In the genomic region with DNA sequence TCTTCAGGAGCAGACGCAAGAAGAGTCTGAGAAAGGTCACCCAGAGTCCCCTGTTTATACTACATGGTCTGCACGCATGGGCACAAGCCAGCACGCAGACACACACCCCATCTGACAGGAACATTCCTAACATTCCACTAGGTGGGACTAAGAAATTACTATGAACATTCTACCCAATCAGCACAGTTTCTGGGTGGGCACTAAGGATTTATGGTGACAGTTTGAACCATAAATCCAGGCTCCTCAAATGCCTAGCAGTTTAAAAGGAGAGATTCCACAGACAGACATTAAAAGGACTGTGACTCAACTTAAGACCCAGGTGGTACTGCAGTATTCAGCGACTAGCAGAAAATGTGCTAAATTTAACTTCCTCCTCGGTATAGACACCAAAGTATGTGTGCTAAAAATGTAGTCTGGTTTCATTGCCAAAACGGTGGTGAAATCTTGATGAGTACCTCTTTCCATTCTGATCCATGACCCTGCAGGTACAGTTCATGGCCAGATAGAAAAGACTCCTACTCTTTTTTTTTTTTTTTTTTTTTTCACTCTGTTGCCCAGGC, we compare ENCODE assay signal across 9 cellular contexts. TPM values are rescaled to one million over a fixed set of nuclear protein-coding genes. Genes with fewer than 3 reads are reported as not detected.
DNase-seq lines count a peak whose midpoint lies in the region; ATAC-seq, FAIRE-seq and TF ChIP-seq lines count a peak whose summit lies in the region.
"Had no signal": no experiment of that assay in that cellular context is flagged by ENCODE, and none has a peak within 500 bp of the region (broad histone marks: within the 10 kb centered on the region; RNA-seq: fewer than 3 reads in every experiment).

No MANE protein-coding gene starts in this region.

- H3K36me3 Mint-ChIP-seq in stimulated activated effector memory CD8-positive, alpha-beta T cell treated with anti-CD3 and anti-CD28 coated beads, Interleukin-12 subunit alpha, Interleukin-12 subunit beta, amount 100 ng/mL, for 72 hours = peaks cover 24% of the 10 kb centered on the region
- peaks cover 35% of the 10 kb centered on the region for H3K36me3 Mint-ChIP-seq in endothelial cell (ENCODE audit: low read depth, unreplicated experiment)

- H3K4me3 Mint-ChIP-seq in stimulated activated effector memory CD8-positive, alpha-beta T cell treated with anti-CD3 and anti-CD28 coated beads, Interleukin-12 subunit alpha, Interleukin-12 subunit beta, amount 100 ng/mL, for 72 hours = no peak overlapping the region
- H3K4me3 Mint-ChIP-seq in endothelial cell (ENCODE audit: unreplicated experiment) = no peak overlapping the region

- no peaks in the 10 kb centered on the region for H3K4me1 Mint-ChIP-seq in stimulated activated effector memory CD8-positive, alpha-beta T cell treated with anti-CD3 and anti-CD28 coated beads, Interleukin-12 subunit alpha, Interleukin-12 subunit beta, amount 100 ng/mL, for 72 hours
- peaks cover 28% of the 10 kb centered on the region for H3K4me1 Mint-ChIP-seq in endothelial cell (ENCODE audit: unreplicated experiment)

- H3K9me3 ChIP-seq in HAP-1 = no peaks in the 10 kb centered on the region
- H3K9me3 ChIP-seq: breast epithelium had no signal

- H3K4me3 ChIP-seq in HAP-1 = no peak overlapping the region
- H3K4me3 ChIP-seq: breast epithelium had no signal

- TF ChIP-seq POLR2A in GM12892 (IDR thresholded peaks at IDR 0.05; ENCODE audit: low read depth, low read length) = no peak

- TF ChIP-seq CTCF in RWPE1 (conservative IDR thresholded peaks at IDR 0.05; ENCODE audit: low read depth) (no peak), endothelial cell (IDR thresholded peaks at IDR 0.05; ENCODE audit: unreplicated experiment) (no peak)

- DNase-seq in HAP-1 (ENCODE audit: low spot score in 2 of 2) (peak; percentile 72 to 76), RWPE1 (ENCODE audit: low spot score) (peak; percentile 94), glomerular endothelial cell (ENCODE audit: extremely low read depth, low read depth, low spot score) (peak; percentile 96), GM19238 (ENCODE audit: insufficient read length, low spot score) (no peak), endothelial cell (ENCODE audit: low spot score) (no peak), GM12892 (ENCODE audit: insufficient read length) (no peak)
- DNase-seq in stimulated activated effector memory CD8-positive, alpha-beta T cell treated with anti-CD3 and anti-CD28 coated beads, Interleukin-12 subunit alpha, Interleukin-12 subunit beta, amount 100 ng/mL, for 72 hours (ENCODE audit: low spot score in 2 of 2) = no peak

- no peak overlapping the region for H3K27ac Mint-ChIP-seq in stimulated activated effector memory CD8-positive, alpha-beta T cell treated with anti-CD3 and anti-CD28 coated beads, Interleukin-12 subunit alpha, Interleukin-12 subunit beta, amount 100 ng/mL, for 72 hours
- no peak overlapping the region for H3K27ac Mint-ChIP-seq in endothelial cell (ENCODE audit: unreplicated experiment)

- peak overlapping the region; percentile 89 for H3K27ac ChIP-seq in RWPE1

- H3K27me3 Mint-ChIP-seq in endothelial cell (ENCODE audit: unreplicated experiment) = peaks cover 4% of the 10 kb centered on the region

- CTCF ChIA-PET in RWPE1 (lab: Yijun Ruan, JAX) = interaction anchor here (1.2 kb wide), 1 partner anchor 224 kb away, joined by 6 read pairs; no protein-coding TSS in a partner anchor

- POLR2A ChIA-PET in RWPE1 (lab: Yijun Ruan, JAX; ENCODE audit: low non-redundant PET) = no interaction called here

- no peaks in the 10 kb centered on the region for H3K27me3 ChIP-seq in HAP-1 (ENCODE audit: low read depth)
- H3K27me3 ChIP-seq: breast epithelium had no signal

- FAIRE-seq in GM12892 (lab: Jason Lieb, UNC) = no peak

- peak; percentile 28 for ATAC-seq in stimulated activated effector memory CD8-positive, alpha-beta T cell treated with anti-CD3 and anti-CD28 coated beads, Interleukin-12 subunit alpha, Interleukin-12 subunit beta, amount 100 ng/mL, for 72 hours
- no peak for ATAC-seq in HG02973 (IDR thresholded peaks at IDR 0.05; ENCODE audit: unreplicated experiment)

- in situ Hi-C loops in HAP-1 (cut with MboI; ENCODE audit: low sequenced_read_pairs) = no loop called here

- peaks cover 9% of the 10 kb centered on the region for H3K4me1 ChIP-seq in HAP-1
- H3K4me1 ChIP-seq: breast epithelium had no signal

- no peaks in the 10 kb centered on the region for H3K9me3 Mint-ChIP-seq in stimulated activated effector memory CD8-positive, alpha-beta T cell treated with anti-CD3 and anti-CD28 coated beads, Interleukin-12 subunit alpha, Interleukin-12 subunit beta, amount 100 ng/mL, for 72 hours
- no peaks in the 10 kb centered on the region for H3K9me3 Mint-ChIP-seq in endothelial cell (ENCODE audit: unreplicated experiment)

- H3K36me3 ChIP-seq in HAP-1 (replicated peaks) = no peaks in the 10 kb centered on the region; the same call in none of the 2 replicates

RNA-seq across cellular contexts. Expression of a gene that starts 16.2 kb away (rescaled TPM):
- total RNA-seq in glomerular endothelial cell (24.8 and 34.4 TPM in 2 replicates), endothelial cell (ENCODE audit: unreplicated experiment) (77.7 TPM)
- polyA plus RNA-seq in GM12892 (2012; ENCODE audit: missing spikeins) = 8.5 TPM

RNA-seq across cellular contexts. Expression of a gene that starts 25.3 kb away (rescaled TPM):
- total RNA-seq in glomerular endothelial cell (455 and 554 TPM in 2 replicates), endothelial cell (ENCODE audit: unreplicated experiment) (250 TPM)
- 293 TPM for polyA plus RNA-seq in GM12892 (2012; ENCODE audit: missing spikeins)

RNA-seq across cellular contexts. Expression of a gene that starts 29.8 kb away (rescaled TPM):
- not detected in 2 replicates for total RNA-seq in glomerular endothelial cell
- total RNA-seq in endothelial cell (ENCODE audit: unreplicated experiment) = not detected
- not detected for polyA plus RNA-seq in GM12892 (2012; ENCODE audit: missing spikeins)
- total RNA-seq: breast epithelium had no signal

Comparison
In these comparisons a context has a peak if more than half of its experiments do, and no peak if none do; other contexts are left out.
1. DNase-seq: peak in HAP-1 (2 of 2), RWPE1 (single experiment) and glomerular endothelial cell (single experiment); none in stimulated activated effector memory CD8-positive, alpha-beta T cell treated with anti-CD3 and anti-CD28 coated beads, Interleukin-12 subunit alpha, Interleukin-12 subunit beta, amount 100 ng/mL, for 72 hours (0 of 2), GM19238 (single experiment), endothelial cell (single experiment) and GM12892 (single experiment).